Comparison of ENCODE assay signal across 18 cellular contexts in genomic region chr7:36802459-36802858, GRCh38.
"Had no signal": no experiment of that assay in that cellular context is flagged by ENCODE, and none has a peak within 500 bp of the region (broad histone marks: within the 10 kb centered on the region; RNA-seq: fewer than 3 reads in every experiment).

No MANE protein-coding gene starts in this region.

- H3K4me3 Mint-ChIP-seq: naive thymus-derived CD8-positive, alpha-beta T cell had no signal

- H3K9me3 Mint-ChIP-seq: naive thymus-derived CD8-positive, alpha-beta T cell had no signal

- FAIRE-seq: frontal cortex, pancreas, small intestine had no signal

- H3K27me3 Mint-ChIP-seq: naive thymus-derived CD8-positive, alpha-beta T cell; progenitor cell of endocrine pancreas had no signal

- H3K4me1 ChIP-seq: heart left ventricle, stomach had no signal

- H3K36me3 ChIP-seq: heart left ventricle, pancreas, stomach had no signal

- ATAC-seq: heart left ventricle; naive thymus-derived CD8-positive, alpha-beta T cell; pancreas; right cardiac atrium had no signal

- DNase-seq: cortex of kidney; dorsolateral prefrontal cortex; effector CD8-positive, alpha-beta T cell; heart left ventricle; hippocampal formation; kidney glomerular epithelial cell; naive thymus-derived CD8-positive, alpha-beta T cell; occipital lobe; pancreas; right cardiac atrium; small intestine; stimulated activated CD4-positive, alpha-beta T cell treated with anti-CD3 and anti-CD28 coated beads, Interleukin-12 subunit alpha, Interleukin-12 subunit beta, amount 100 ng/mL, for 4 hours; stimulated activated naive CD4-positive, alpha-beta T cell; stomach; substantia nigra; trophoblast cell had no signal

- H3K4me3 ChIP-seq: dorsolateral prefrontal cortex, heart left ventricle, pancreas, stomach had no signal

- H3K27ac ChIP-seq: dorsolateral prefrontal cortex, heart left ventricle, pancreas, stomach had no signal

- H3K9me3 ChIP-seq: heart left ventricle, pancreas, stomach had no signal

- H3K27ac Mint-ChIP-seq: progenitor cell of endocrine pancreas had no signal

- H3K27me3 ChIP-seq: dorsolateral prefrontal cortex, heart left ventricle, pancreas, stomach had no signal

- H3K36me3 Mint-ChIP-seq: naive thymus-derived CD8-positive, alpha-beta T cell had no signal
